Comparison of ENCODE assay signal across 3 cellular contexts in the genomic region with DNA sequence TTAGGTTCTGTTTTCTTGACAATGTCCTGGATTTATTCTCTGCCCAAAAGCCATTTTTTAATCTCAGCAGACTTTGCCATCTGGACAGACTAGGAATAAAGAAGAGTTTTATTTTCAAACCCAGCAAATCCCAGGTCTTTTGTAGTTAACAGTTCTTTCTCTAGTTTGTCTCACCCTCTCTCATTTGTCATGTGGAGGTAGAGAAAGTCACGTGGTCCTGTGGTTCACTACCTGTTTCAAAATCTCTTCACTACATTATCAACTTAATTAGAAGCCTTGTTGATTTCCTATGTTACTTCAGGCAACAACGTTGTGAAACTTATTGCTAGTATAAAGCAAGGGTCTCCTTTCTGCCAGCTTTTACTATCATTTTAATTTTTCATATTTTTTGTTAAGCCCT.
TF ChIP-seq lines count a peak whose summit lies in the region.

No MANE protein-coding gene starts in this region.

TF ChIP-seq in HepG2, 621 proteins besides CTCF, POLR2A, EP300 and RAD21 (continued from another document):
- TF ChIP-seq, protein P1, sequence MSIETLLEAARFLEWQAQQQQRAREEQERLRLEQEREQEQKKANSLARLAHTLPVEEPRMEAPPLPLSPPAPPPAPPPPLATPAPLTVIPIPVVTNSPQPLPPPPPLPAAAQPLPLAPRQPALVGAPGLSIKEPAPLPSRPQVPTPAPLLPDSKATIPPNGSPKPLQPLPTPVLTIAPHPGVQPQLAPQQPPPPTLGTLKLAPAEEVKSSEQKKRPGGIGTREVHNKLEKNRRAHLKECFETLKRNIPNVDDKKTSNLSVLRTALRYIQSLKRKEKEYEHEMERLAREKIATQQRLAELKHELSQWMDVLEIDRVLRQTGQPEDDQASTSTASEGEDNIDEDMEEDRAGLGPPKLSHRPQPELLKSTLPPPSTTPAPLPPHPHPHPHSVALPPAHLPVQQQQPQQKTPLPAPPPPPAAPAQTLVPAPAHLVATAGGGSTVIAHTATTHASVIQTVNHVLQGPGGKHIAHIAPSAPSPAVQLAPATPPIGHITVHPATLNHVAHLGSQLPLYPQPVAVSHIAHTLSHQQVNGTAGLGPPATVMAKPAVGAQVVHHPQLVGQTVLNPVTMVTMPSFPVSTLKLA (IDR thresholded peaks at IDR 0.05): peak; percentile 93

TF ChIP-seq in A549, 52 proteins besides CTCF, POLR2A, EP300 and RAD21:
- TF ChIP-seq, protein P2, sequence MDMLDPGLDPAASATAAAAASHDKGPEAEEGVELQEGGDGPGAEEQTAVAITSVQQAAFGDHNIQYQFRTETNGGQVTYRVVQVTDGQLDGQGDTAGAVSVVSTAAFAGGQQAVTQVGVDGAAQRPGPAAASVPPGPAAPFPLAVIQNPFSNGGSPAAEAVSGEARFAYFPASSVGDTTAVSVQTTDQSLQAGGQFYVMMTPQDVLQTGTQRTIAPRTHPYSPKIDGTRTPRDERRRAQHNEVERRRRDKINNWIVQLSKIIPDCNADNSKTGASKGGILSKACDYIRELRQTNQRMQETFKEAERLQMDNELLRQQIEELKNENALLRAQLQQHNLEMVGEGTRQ (IDR thresholded peaks at IDR 0.05): 0 out of 2 replicates have a peak, but pooled peaks have one; percentile 7
- TF ChIP-seq, protein P3, sequence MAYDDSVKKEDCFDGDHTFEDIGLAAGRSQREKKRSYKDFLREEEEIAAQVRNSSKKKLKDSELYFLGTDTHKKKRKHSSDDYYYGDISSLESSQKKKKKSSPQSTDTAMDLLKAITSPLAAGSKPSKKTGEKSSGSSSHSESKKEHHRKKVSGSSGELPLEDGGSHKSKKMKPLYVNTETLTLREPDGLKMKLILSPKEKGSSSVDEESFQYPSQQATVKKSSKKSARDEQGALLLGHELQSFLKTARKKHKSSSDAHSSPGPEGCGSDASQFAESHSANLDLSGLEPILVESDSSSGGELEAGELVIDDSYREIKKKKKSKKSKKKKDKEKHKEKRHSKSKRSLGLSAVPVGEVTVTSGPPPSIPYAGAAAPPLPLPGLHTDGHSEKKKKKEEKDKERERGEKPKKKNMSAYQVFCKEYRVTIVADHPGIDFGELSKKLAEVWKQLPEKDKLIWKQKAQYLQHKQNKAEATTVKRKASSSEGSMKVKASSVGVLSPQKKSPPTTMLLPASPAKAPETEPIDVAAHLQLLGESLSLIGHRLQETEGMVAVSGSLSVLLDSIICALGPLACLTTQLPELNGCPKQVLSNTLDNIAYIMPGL (CRISPR knock-in tag; IDR thresholded peaks at IDR 0.05; ENCODE audit: borderline replicate concordance): no peak
- no peak for TF ChIP-seq TP53 (CRISPR knock-in tag; IDR thresholded peaks at IDR 0.05)
- no peak for TF ChIP-seq FOXS1 (CRISPR knock-in tag; IDR thresholded peaks at IDR 0.05)
- no peak for TF ChIP-seq POLR2AphosphoS2 (conservative IDR thresholded peaks at IDR 0.05; ENCODE audit: low read length)

TF ChIP-seq in K562, 482 proteins besides CTCF, POLR2A, EP300 and RAD21 (continued from another document):
- TF ChIP-seq, protein P4, sequence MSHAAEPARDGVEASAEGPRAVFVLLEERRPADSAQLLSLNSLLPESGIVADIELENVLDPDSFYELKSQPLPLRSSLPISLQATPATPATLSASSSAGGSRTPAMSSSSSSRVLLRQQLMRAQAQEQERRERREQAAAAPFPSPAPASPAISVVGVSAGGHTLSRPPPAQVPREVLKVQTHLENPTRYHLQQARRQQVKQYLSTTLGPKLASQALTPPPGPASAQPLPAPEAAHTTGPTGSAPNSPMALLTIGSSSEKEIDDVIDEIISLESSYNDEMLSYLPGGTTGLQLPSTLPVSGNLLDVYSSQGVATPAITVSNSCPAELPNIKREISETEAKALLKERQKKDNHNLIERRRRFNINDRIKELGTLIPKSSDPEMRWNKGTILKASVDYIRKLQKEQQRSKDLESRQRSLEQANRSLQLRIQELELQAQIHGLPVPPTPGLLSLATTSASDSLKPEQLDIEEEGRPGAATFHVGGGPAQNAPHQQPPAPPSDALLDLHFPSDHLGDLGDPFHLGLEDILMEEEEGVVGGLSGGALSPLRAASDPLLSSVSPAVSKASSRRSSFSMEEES (CRISPR knock-in tag; IDR thresholded peaks at IDR 0.05): peak; percentile 37
